In the genomic region with DNA sequence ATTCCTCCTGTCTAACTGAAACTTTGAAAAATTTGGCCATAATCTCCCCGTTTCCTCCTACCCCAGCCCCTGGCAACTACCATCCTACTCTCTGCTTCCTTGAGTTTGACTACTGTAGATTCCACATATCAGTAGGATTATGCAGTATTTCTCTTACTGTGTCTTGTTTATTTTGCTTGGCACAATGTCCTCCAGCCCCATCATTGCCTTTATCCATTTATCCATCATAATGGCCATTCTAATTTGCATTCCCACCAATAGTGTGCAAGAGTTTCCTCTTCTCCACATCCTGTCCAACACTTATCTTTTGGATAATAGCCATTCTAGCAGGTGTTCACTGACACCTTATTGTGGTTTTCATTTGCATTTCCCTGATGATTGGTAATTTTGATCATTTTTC, we compare ENCODE assay signal across 14 cellular contexts.
DNase-seq lines count a peak whose midpoint lies in the region; ATAC-seq and TF ChIP-seq lines count a peak whose summit lies in the region.
"Had no signal": no experiment of that assay in that cellular context is flagged by ENCODE, and none has a peak within 500 bp of the region (broad histone marks: within the 10 kb centered on the region; RNA-seq: fewer than 3 reads in every experiment).

No MANE protein-coding gene starts in this region.

- no peak overlapping the region for H3K27ac Mint-ChIP-seq in CD14-positive monocyte

- no peak for ATAC-seq in HG03469 (IDR thresholded peaks at IDR 0.05; ENCODE audit: unreplicated experiment)
- ATAC-seq: A549, HepG2 had no signal

- POLR2A ChIA-PET in RWPE1 (lab: Yijun Ruan, JAX; ENCODE audit: low non-redundant PET), result no interaction called here

- H3K27ac ChIP-seq in RWPE1, result no peak overlapping the region
- H3K27ac ChIP-seq: A549 had no signal

- no peak overlapping the region for H3K4me3 Mint-ChIP-seq in CD14-positive monocyte
- H3K4me3 Mint-ChIP-seq: CD4-positive, CD25-positive, alpha-beta regulatory T cell had no signal

- peak; percentile 34 for DNase-seq in COR-L47 (lab: John Stamatoyannopoulos, UW)
- peak; percentile 91 for DNase-seq in NCI-H1092 (lab: John Stamatoyannopoulos, UW)
- DNase-seq in NCI-H2029 treated with DMSO at 0.1 percent for 48 hours (lab: John Stamatoyannopoulos, UW), result peak; percentile 96
- DNase-seq in NCI-H774 (lab: John Stamatoyannopoulos, UW), result peak; percentile 93
- DNase-seq in CD14-positive monocyte (ENCODE audit: low spot score), result no peak
- no peak for DNase-seq in RWPE1 (ENCODE audit: low spot score)
- DNase-seq: Calu3; CD4-positive, CD25-positive, alpha-beta regulatory T cell; H7; NCI-H187 treated with DMSO at 0.1 percent for 48 hours; NCI-H446 had no signal

- TF ChIP-seq CTCF in CD14-positive monocyte (IDR thresholded peaks at IDR 0.05) (no peak), RWPE1 (conservative IDR thresholded peaks at IDR 0.05; ENCODE audit: low read depth) (no peak)

- H3K9me3 Mint-ChIP-seq in CD14-positive monocyte, result peaks cover 0 to 11% (median 9%) of the 10 kb centered on the region in 7 donors

- CTCF ChIA-PET in RWPE1 (lab: Yijun Ruan, JAX), result no interaction called here

- intact Hi-C loops in CD14-positive monocyte (cut with micrococcal nuclease), result no loop called here

- H3K27me3 Mint-ChIP-seq in CD14-positive monocyte (ENCODE audit: low read depth in 3 of 3), result peaks cover 0 to 2% (median 1%) of the 10 kb centered on the region in 3 donors

- H3K4me1 Mint-ChIP-seq in CD14-positive monocyte, result no peaks in the 10 kb centered on the region

- H3K36me3 Mint-ChIP-seq in CD14-positive monocyte, result no peaks in the 10 kb centered on the region
- H3K36me3 Mint-ChIP-seq: CD4-positive, CD25-positive, alpha-beta regulatory T cell had no signal

Comparison
In these comparisons a context has a peak if more than half of its experiments do, and no peak if none do; other contexts are left out.
1. DNase-seq: peak in COR-L47 (single experiment), NCI-H1092 (single experiment), NCI-H2029 treated with DMSO at 0.1 percent for 48 hours (single experiment) and NCI-H774 (single experiment); none in CD14-positive monocyte (single experiment) and RWPE1 (single experiment).